ENCODE assay signal across 26 cellular contexts in genomic region chr2:18803141-18803540, GRCh38.
"Had no signal": no experiment of that assay in that cellular context is flagged by ENCODE, and none has a peak within 500 bp of the region (broad histone marks: within the 10 kb centered on the region; RNA-seq: fewer than 3 reads in every experiment).

No MANE protein-coding gene starts in this region.

- ATAC-seq: stimulated activated effector memory CD8-positive, alpha-beta T cell treated with anti-CD3 and anti-CD28 coated beads, Interleukin-12 subunit alpha, Interleukin-12 subunit beta, amount 100 ng/mL, for 72 hours; stimulated activated memory B cell treated with anti-CD40 and anti-IgM and Interleukin-4, amounts not matched to agents 10 μg/mL and 1 μg/mL and 100 μg/mL, for 72 hours; stimulated activated naive B cell treated with anti-CD40 and anti-IgM and Interleukin-4, amounts not matched to agents 10 μg/mL and 1 μg/mL and 100 μg/mL, for 72 hours; stimulated activated naive CD8-positive, alpha-beta T cell treated with anti-CD3 and anti-CD28 coated beads, Interleukin-15, amount 100 ng/mL, for 72 hours; stimulated activated naive CD8-positive, alpha-beta T cell treated with anti-CD3 and anti-CD28 coated beads, Interleukin-15, Interleukin-2, amounts not matched to agents 100 U/mL and 50 U/mL, for 24 hours; upper lobe of right lung had no signal

- H3K27me3 ChIP-seq: stomach, suprapubic skin, testis, thyroid gland, tibial artery, tibial nerve, transverse colon, upper lobe of left lung, upper lobe of right lung, uterus, vagina had no signal

- H3K4me1 ChIP-seq: suprapubic skin, testis, thyroid gland, tibial artery, tibial nerve, transverse colon, upper lobe of left lung, upper lobe of right lung, uterus, vagina had no signal

- H3K4me3 ChIP-seq: stomach, suprapubic skin, testis, thoracic aorta, thyroid gland, tibial artery, tibial nerve, transverse colon, upper lobe of left lung, upper lobe of right lung, uterus, vagina had no signal

- DNase-seq: stimulated activated CD4-positive, alpha-beta T cell treated with anti-CD3 and anti-CD28 coated beads, Interleukin-2, amount 100 ng/mL, for 48 hours; stimulated activated CD4-positive, alpha-beta T cell treated with anti-CD3 and anti-CD28 coated beads, Interleukin-4, amount 100 ng/mL, for 1 hour; stimulated activated CD4-positive, alpha-beta T cell treated with anti-CD3 and anti-CD28 coated beads, Interleukin-4, amount 100 ng/mL, for 24 hours; stimulated activated CD4-positive, alpha-beta T cell treated with anti-CD3 and anti-CD28 coated beads, Interleukin-4, amount 100 ng/mL, for 4 hours; stimulated activated CD8-positive, alpha-beta memory T cell treated with anti-CD3 and anti-CD28 coated beads, Interleukin-4, amount 100 ng/mL, for 48 hours; stimulated activated naive B cell treated with anti-CD40 and anti-IgM and Interleukin-4, amounts not matched to agents 10 μg/mL and 1 μg/mL and 100 μg/mL, for 72 hours; stimulated activated naive CD4-positive, alpha-beta T cell; stimulated activated naive CD4-positive, alpha-beta T cell treated with Interleukin-2 at 50 U/mL for 16 hours; stimulated activated naive CD8-positive, alpha-beta T cell treated with anti-CD3 and anti-CD28 coated beads, Interleukin-15, amount 100 ng/mL, for 72 hours; stimulated activated naive CD8-positive, alpha-beta T cell treated with anti-CD3 and anti-CD28 coated beads, Interleukin-15, Interleukin-2, amounts not matched to agents 100 U/mL and 50 U/mL, for 24 hours; stomach; substantia nigra; testis; thyroid gland; tibial artery; transverse colon; trophoblast cell; upper lobe of left lung; upper lobe of right lung; uterus had no signal

- H3K9me3 ChIP-seq: stomach, suprapubic skin, testis, thoracic aorta, thyroid gland, tibial artery, tibial nerve, transverse colon, upper lobe of left lung, upper lobe of right lung, uterus, vagina had no signal

- H3K36me3 ChIP-seq: stomach, suprapubic skin, thoracic aorta, thyroid gland, tibial artery, tibial nerve, transverse colon, upper lobe of left lung, upper lobe of right lung, uterus, vagina had no signal

- H3K27ac ChIP-seq: stomach, suprapubic skin, testis, thoracic aorta, thyroid gland, tibial artery, tibial nerve, transverse colon, upper lobe of left lung, upper lobe of right lung, uterus, vagina had no signal
